ENCODE assay signal across 9 cellular contexts in genomic region chr15:31263751-31264533, GRCh38.
DNase-seq lines count a peak whose midpoint lies in the region; ATAC-seq and TF ChIP-seq lines count a peak whose summit lies in the region.
"Had no signal": no experiment of that assay in that cellular context is flagged by ENCODE, and none has a peak within 500 bp of the region (broad histone marks: within the 10 kb centered on the region; RNA-seq: fewer than 3 reads in every experiment).

No MANE protein-coding gene starts in this region.

- H3K27ac ChIP-seq in tibial nerve: peak overlapping the region in 3 of 4 donors; percentile 68 to 81 (median 75)

- H3K9me3 Mint-ChIP-seq in activated CD8-positive, alpha-beta memory T cell treated with anti-CD3 and anti-CD28 coated beads, Interleukin-2, amount 10 ng/mL, durations not matched to agents 7 days and 5 days (ENCODE audit: low read depth): no peaks in the 10 kb centered on the region

- H3K36me3 ChIP-seq in BE2C (no peaks in the 10 kb centered on the region), tibial nerve (no peaks in the 10 kb centered on the region)

- CTCF ChIA-PET in activated CD8-positive, alpha-beta memory T cell treated with anti-CD3 and anti-CD28 coated beads, Interleukin-2, amount 10 ng/mL, durations not matched to agents 7 days and 5 days (lab: Charles Lee): interaction anchor here (0.6 to 3.8 kb wide), 12 partner anchors 9 to 639 kb away, joined by 3 to 15 read pairs (median 4); no protein-coding TSS in a partner anchor

- no peaks in the 10 kb centered on the region for H3K27me3 Mint-ChIP-seq in activated CD8-positive, alpha-beta memory T cell treated with anti-CD3 and anti-CD28 coated beads, Interleukin-2, amount 10 ng/mL, durations not matched to agents 7 days and 5 days

- H3K27me3 ChIP-seq in BE2C: no peaks in the 10 kb centered on the region
- H3K27me3 ChIP-seq in tibial nerve: no peaks in the 10 kb centered on the region

- H3K4me3 Mint-ChIP-seq in activated CD8-positive, alpha-beta memory T cell treated with anti-CD3 and anti-CD28 coated beads, Interleukin-2, amount 10 ng/mL, durations not matched to agents 7 days and 5 days: peak overlapping the region; percentile 21

- no peak for TF ChIP-seq CTCF in BE2C (IDR thresholded peaks at IDR 0.05; ENCODE audit: low read depth, low read length)
- no peak for TF ChIP-seq CTCF in epithelial cell of esophagus (IDR thresholded peaks at IDR 0.05; ENCODE audit: insufficient read depth, low read depth, low read length, missing control alignments)
- TF ChIP-seq CTCF in tibial nerve (IDR thresholded peaks at IDR 0.05): no peak

- H3K4me3 ChIP-seq in BE2C (ENCODE audit: low read depth, low read length) (no peak overlapping the region), epithelial cell of esophagus (ENCODE audit: low read length) (no peak overlapping the region), tibial nerve (no peak overlapping the region)

- 55 to 59% methylated on average over 16 to 24 of the region's 24 CpGs for WGBS in tibial nerve, 2 donors

- DNase-seq in BE2C: peak; percentile 63
- peak; percentile 39 for DNase-seq in NCI-H524 treated with DMSO at 0.1 percent for 48 hours (lab: John Stamatoyannopoulos, UW)
- DNase-seq in activated CD8-positive, alpha-beta memory T cell treated with anti-CD3 and anti-CD28 coated beads, Interleukin-2, amount 10 ng/mL, durations not matched to agents 7 days and 5 days: peak; percentile 82
- peak; percentile 79 for DNase-seq in epithelial cell of esophagus (ENCODE audit: low read depth)
- DNase-seq in posterior cingulate gyrus: peak in 8 of 10 donors; percentile 41 to 92 (median 55)
- peak in 1 of 2 donors; percentile 63 for DNase-seq in tibial nerve (ENCODE audit: low spot score in 2 of 2)
- no peak for DNase-seq in iPS-NIHi7 (ENCODE audit: extremely low spot score)

- no peaks in the 10 kb centered on the region for H3K9me3 ChIP-seq in BE2C
- no peaks in the 10 kb centered on the region for H3K9me3 ChIP-seq in tibial nerve
- H3K9me3 ChIP-seq: Caco-2 had no signal

- peak in 1 of 2 donors; percentile 59 for TF ChIP-seq EP300 in tibial nerve (IDR thresholded peaks at IDR 0.05)

- H3K27ac Mint-ChIP-seq in activated CD8-positive, alpha-beta memory T cell treated with anti-CD3 and anti-CD28 coated beads, Interleukin-2, amount 10 ng/mL, durations not matched to agents 7 days and 5 days: peak overlapping the region; percentile 91

- no peaks in the 10 kb centered on the region for H3K36me3 Mint-ChIP-seq in activated CD8-positive, alpha-beta memory T cell treated with anti-CD3 and anti-CD28 coated beads, Interleukin-2, amount 10 ng/mL, durations not matched to agents 7 days and 5 days

- intact Hi-C loops in posterior cingulate gyrus (cut with DNase I): loop anchor here (5.0 kb wide), 1 partner anchor 42 kb away; no protein-coding TSS in a partner anchor

- H3K4me1 Mint-ChIP-seq in activated CD8-positive, alpha-beta memory T cell treated with anti-CD3 and anti-CD28 coated beads, Interleukin-2, amount 10 ng/mL, durations not matched to agents 7 days and 5 days: peaks cover 68% of the 10 kb centered on the region

- no peak for TF ChIP-seq POLR2A in tibial nerve (IDR thresholded peaks at IDR 0.05)

- H3K4me1 ChIP-seq in BE2C (peaks cover 20% of the 10 kb centered on the region), tibial nerve (peaks cover 0 to 50% (median 44%) of the 10 kb centered on the region in 4 donors)

- peak; percentile 26 for ATAC-seq in GM21528 (IDR thresholded peaks at IDR 0.05; ENCODE audit: low FRiP score, unreplicated experiment)
- peak; percentile 64 for ATAC-seq in activated CD8-positive, alpha-beta memory T cell treated with anti-CD3 and anti-CD28 coated beads, Interleukin-2, amount 10 ng/mL, durations not matched to agents 7 days and 5 days
